ENCODE assay signal across 10 cellular contexts in the genomic region with DNA sequence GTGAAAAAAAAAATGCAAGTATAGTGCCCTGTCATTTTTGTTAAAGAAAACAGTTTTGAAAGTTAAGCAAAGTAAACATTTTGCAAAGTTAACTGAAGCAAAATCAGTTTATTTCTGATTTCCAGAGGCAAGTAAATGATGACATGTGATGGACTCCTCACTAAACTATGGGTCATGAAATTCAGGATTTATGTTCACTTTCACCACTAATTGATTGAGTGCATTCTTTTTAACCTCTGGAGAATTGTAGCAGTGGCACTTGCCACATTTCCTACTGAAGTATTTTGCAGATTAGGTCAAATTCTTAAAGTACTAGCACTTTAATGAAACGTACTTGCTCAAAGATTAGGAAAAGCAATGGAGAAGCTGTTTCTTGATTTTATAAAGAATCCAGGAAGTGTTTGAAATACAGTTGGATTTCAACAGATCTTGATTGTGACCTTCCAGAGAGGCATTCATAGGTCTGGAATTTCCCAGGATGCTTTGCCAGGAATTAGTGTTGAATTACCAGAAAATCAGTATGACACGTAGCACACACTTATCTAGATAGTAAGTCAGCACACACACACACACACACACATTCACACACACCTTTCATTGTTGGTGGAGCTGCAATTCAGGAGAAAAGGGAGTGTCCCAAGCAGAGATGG.
DNase-seq lines count a peak whose midpoint lies in the region; ATAC-seq, FAIRE-seq and TF ChIP-seq lines count a peak whose summit lies in the region.
"Had no signal": no experiment of that assay in that cellular context is flagged by ENCODE, and none has a peak within 500 bp of the region (broad histone marks: within the 10 kb centered on the region; RNA-seq: fewer than 3 reads in every experiment).

No MANE protein-coding gene starts in this region.

- H3K27me3 Mint-ChIP-seq in glutamatergic neuron (ENCODE audit: unreplicated experiment) (no peaks in the 10 kb centered on the region), mesothelial cell of epicardium (ENCODE audit: low read depth) (no peaks in the 10 kb centered on the region)
- H3K27me3 Mint-ChIP-seq: progenitor cell of endocrine pancreas had no signal

- TF ChIP-seq CTCF in glutamatergic neuron (IDR thresholded peaks at IDR 0.05; ENCODE audit: partially characterized antibody, unreplicated experiment) (no peak), mesothelial cell of epicardium (IDR thresholded peaks at IDR 0.05; ENCODE audit: unreplicated experiment) (no peak)

- H3K36me3 Mint-ChIP-seq in glutamatergic neuron (ENCODE audit: unreplicated experiment) (peaks cover 2% of the 10 kb centered on the region), mesothelial cell of epicardium (no peaks in the 10 kb centered on the region)

- H3K9me3 Mint-ChIP-seq in glutamatergic neuron (ENCODE audit: unreplicated experiment), result peaks cover 5% of the 10 kb centered on the region
- peaks cover 8% of the 10 kb centered on the region for H3K9me3 Mint-ChIP-seq in mesothelial cell of epicardium

- DNase-seq in ACHN (peak; percentile 52), M059J (ENCODE audit: low read depth) (peak; percentile 90), lung microvascular endothelial cell (ENCODE audit: low read depth in 2 of 2) (peak; percentile 32 to 88), glutamatergic neuron (no peak), mesothelial cell of epicardium (ENCODE audit: low spot score in 2 of 2, unreplicated experiment in 2 of 2) (no peak)
- no peak for DNase-seq in stimulated activated CD4-positive, alpha-beta T cell treated with anti-CD3 and anti-CD28 coated beads, Interleukin-2, amount 100 ng/mL, for 48 hours
- DNase-seq: COR-L47 had no signal

- H3K4me1 Mint-ChIP-seq in glutamatergic neuron (ENCODE audit: low read depth, unreplicated experiment) (peaks cover 8% of the 10 kb centered on the region), mesothelial cell of epicardium (peaks cover 9% of the 10 kb centered on the region)

- no peak for ATAC-seq in activated CD4-positive, CD25-positive, alpha-beta regulatory T cell treated with anti-CD3 and anti-CD28 coated beads, Interleukin-2, amount 50 U/mL, for 24 hours

- H3K4me3 Mint-ChIP-seq in glutamatergic neuron (ENCODE audit: unreplicated experiment), result no peak overlapping the region
- no peak overlapping the region for H3K4me3 Mint-ChIP-seq in mesothelial cell of epicardium

- in situ Hi-C loops in ACHN (cut with HindIII; ENCODE audit: low pct_ligation_motif_present, low pct_unique_long_range_greater_than_20kb, low sequenced_read_pairs), result no loop called here

- FAIRE-seq in endometrium (lab: Jason Lieb, UNC), result peak; percentile 35

- H3K27ac Mint-ChIP-seq in glutamatergic neuron (ENCODE audit: unreplicated experiment) (no peak overlapping the region), mesothelial cell of epicardium (no peak overlapping the region)
- H3K27ac Mint-ChIP-seq: progenitor cell of endocrine pancreas had no signal

Comparison
In these comparisons a context has a peak if more than half of its experiments do, and no peak if none do; other contexts are left out.
1. DNase-seq: peak in ACHN (single experiment), M059J (single experiment) and lung microvascular endothelial cell (2 of 2); none in stimulated activated CD4-positive, alpha-beta T cell treated with anti-CD3 and anti-CD28 coated beads, Interleukin-2, amount 100 ng/mL, for 48 hours (0 of 2), glutamatergic neuron (single experiment) and mesothelial cell of epicardium (0 of 2).